In genomic region chr14:54048311-54048710, GRCh38 we compare ENCODE assay signal across 2 cellular contexts.
TF ChIP-seq lines count a peak whose summit lies in the region.

No MANE protein-coding gene starts in this region.

TF ChIP-seq in HepG2, 621 proteins besides CTCF, POLR2A, EP300 and RAD21 (continues in another document):
- TF ChIP-seq ZBTB4 (CRISPR knock-in tag; IDR thresholded peaks at IDR 0.05; ENCODE audit: borderline replicate concordance): peak; percentile 77; the same call in 1 of the 2 replicates
- TF ChIP-seq RAD51 (IDR thresholded peaks at IDR 0.05; ENCODE audit: borderline replicate concordance): peak; percentile 74; the same call in 1 of the 2 replicates
- 0 out of 2 replicates have a peak, but pooled peaks have one; percentile 17 for TF ChIP-seq KDM5A (IDR thresholded peaks at IDR 0.05; ENCODE audit: borderline replicate concordance, low read length)
- 0 out of 2 replicates have a peak, but pooled peaks have one; percentile 8 for TF ChIP-seq KDM1A (CRISPR knock-in tag; IDR thresholded peaks at IDR 0.05)
- TF ChIP-seq ZGPAT (CRISPR knock-in tag; IDR thresholded peaks at IDR 0.05): peak; percentile 9; the same call in 1 of the 2 replicates
- 0 out of 2 replicates have a peak, but pooled peaks have one; percentile 52 for TF ChIP-seq ZBTB38 (CRISPR knock-in tag; IDR thresholded peaks at IDR 0.05)
- no peak for TF ChIP-seq EEA1 (CRISPR knock-in tag; IDR thresholded peaks at IDR 0.05; ENCODE audit: borderline replicate concordance)
- peak; percentile 85 for TF ChIP-seq ZBTB33 (CRISPR knock-in tag; IDR thresholded peaks at IDR 0.05)
- TF ChIP-seq HES4 (CRISPR knock-in tag; IDR thresholded peaks at IDR 0.05; ENCODE audit: borderline replicate concordance): 0 out of 2 replicates have a peak, but pooled peaks have one; percentile 13
- TF ChIP-seq POGZ (CRISPR knock-in tag; IDR thresholded peaks at IDR 0.05): peak; percentile 59; the same call in 1 of the 2 replicates
- TF ChIP-seq ZNF841 (CRISPR knock-in tag; IDR thresholded peaks at IDR 0.05; ENCODE audit: borderline replicate concordance): no peak
- 0 out of 2 replicates have a peak, but pooled peaks have one; percentile 13 for TF ChIP-seq ZNF350 (CRISPR knock-in tag; IDR thresholded peaks at IDR 0.05; ENCODE audit: borderline replicate concordance, low read depth)
- TF ChIP-seq KDM2A (CRISPR knock-in tag; IDR thresholded peaks at IDR 0.05; ENCODE audit: borderline replicate concordance, low read depth): 0 out of 2 replicates have a peak, but pooled peaks have one; percentile 5
- TF ChIP-seq SMARCE1 (IDR thresholded peaks at IDR 0.05; ENCODE audit: borderline replicate concordance): no peak
- TF ChIP-seq ZNF513 (CRISPR knock-in tag; conservative IDR thresholded peaks at IDR 0.05): no peak
- TF ChIP-seq ELF1 (CRISPR knock-in tag; IDR thresholded peaks at IDR 0.05): no peak
- 0 out of 2 replicates have a peak, but pooled peaks have one; percentile 12 for TF ChIP-seq BCL3 (CRISPR knock-in tag; IDR thresholded peaks at IDR 0.05)

TF ChIP-seq in K562, 482 proteins besides CTCF, POLR2A, EP300 and RAD21 (continued from another document):
- TF ChIP-seq TFE3 (CRISPR knock-in tag; IDR thresholded peaks at IDR 0.05) (peak; percentile 91), HMG20A (CRISPR knock-in tag; conservative IDR thresholded peaks at IDR 0.05) (no peak), SMAD3 (CRISPR knock-in tag; conservative IDR thresholded peaks at IDR 0.05) (no peak), RREB1 (CRISPR knock-in tag; IDR thresholded peaks at IDR 0.05) (no peak), ZBTB17 (CRISPR knock-in tag; IDR thresholded peaks at IDR 0.05) (no peak), MCM5 (IDR thresholded peaks at IDR 0.05; ENCODE audit: low read depth) (no peak), NCOR1 (IDR thresholded peaks at IDR 0.05) (no peak), CLOCK (CRISPR knock-in tag; IDR thresholded peaks at IDR 0.05; ENCODE audit: borderline replicate concordance) (no peak)
